In genomic region chr12:121955258-121956040, GRCh38 we compare ENCODE assay signal across 1 cellular context.
TF ChIP-seq lines count a peak whose summit lies in the region.

No MANE protein-coding gene starts in this region.

TF ChIP-seq in GM23338, 12 proteins besides CTCF, POLR2A, EP300 and RAD21 (continued from another document):
- TF ChIP-seq REST (IDR thresholded peaks at IDR 0.05; ENCODE audit: unreplicated experiment) (no peak), ETS1 (IDR thresholded peaks at IDR 0.05) (no peak), ZNF114 (CRISPR knock-in tag; IDR thresholded peaks at IDR 0.05) (no peak), CREB1 (CRISPR knock-in tag; IDR thresholded peaks at IDR 0.05; ENCODE audit: low read depth) (no peak), NANOG (IDR thresholded peaks at IDR 0.05; ENCODE audit: borderline replicate concordance) (no peak)
